ENCODE assay signal across 11 cellular contexts in the genomic region with DNA sequence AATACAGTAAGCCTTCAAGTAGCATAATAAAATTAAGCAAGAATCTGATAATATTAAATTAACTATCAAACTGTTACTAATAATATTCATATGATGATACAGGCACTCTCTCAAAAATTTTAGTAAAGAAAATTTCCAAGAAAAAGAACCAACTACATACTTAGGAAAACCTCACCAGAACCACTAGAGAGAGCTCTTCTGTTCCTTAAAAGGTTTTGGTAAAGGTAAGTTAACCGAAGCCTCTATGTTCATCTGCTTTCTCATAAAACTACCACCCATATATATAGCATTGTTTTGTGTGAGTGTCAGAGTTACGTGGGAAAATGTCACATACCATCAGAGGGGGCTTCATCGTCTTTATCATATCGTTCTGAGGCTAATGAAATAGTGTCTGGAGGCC. TPM values are rescaled to one million over a fixed set of nuclear protein-coding genes. Genes with fewer than 3 reads are reported as not detected.
DNase-seq lines count a peak whose midpoint lies in the region; TF ChIP-seq lines count a peak whose summit lies in the region.
"Had no signal": no experiment of that assay in that cellular context is flagged by ENCODE, and none has a peak within 500 bp of the region (broad histone marks: within the 10 kb centered on the region; RNA-seq: fewer than 3 reads in every experiment).

No MANE protein-coding gene starts in this region.

- H3K9me3 Mint-ChIP-seq in osteocyte (ENCODE audit: unreplicated experiment), result no peaks in the 10 kb centered on the region
- H3K9me3 Mint-ChIP-seq: T-helper 1 cell treated with Interleukin-12 subunit alpha and Interleukin-12 subunit beta and Interleukin-4 antibody, amounts not matched to agents 30 μg/mL and 1 μg/mL, for 36 hours had no signal

- H3K27me3 Mint-ChIP-seq in osteocyte (ENCODE audit: unreplicated experiment), result peaks cover 14% of the 10 kb centered on the region

- DNase-seq in NCI-H2171 treated with DMSO at 0.1 percent for 48 hours (lab: John Stamatoyannopoulos, UW) (peak; percentile 17), NCI-H2171 (lab: John Stamatoyannopoulos, UW) (no peak), NCI-H69 (lab: John Stamatoyannopoulos, UW) (peak; percentile 90), cerebellar cortex (ENCODE audit: low spot score) (peak; percentile 38), osteocyte (ENCODE audit: extremely low spot score, unreplicated experiment) (no peak), NCI-H2107 treated with DMSO at 0.1 percent for 48 hours (lab: John Stamatoyannopoulos, UW; ENCODE audit: unreplicated experiment) (no peak), ureter (ENCODE audit: low spot score) (no peak), GM19238 (ENCODE audit: insufficient read length, low spot score) (no peak)
- DNase-seq: activated T-cell treated with anti-CD3 and anti-CD28 coated beads for 4 hours, foreskin melanocyte had no signal

- no peaks in the 10 kb centered on the region for H3K4me1 Mint-ChIP-seq in osteocyte (ENCODE audit: unreplicated experiment)

- no peak overlapping the region for H3K4me3 Mint-ChIP-seq in osteocyte (ENCODE audit: unreplicated experiment)
- H3K4me3 Mint-ChIP-seq: T-helper 1 cell treated with Interleukin-12 subunit alpha and Interleukin-12 subunit beta and Interleukin-4 antibody, amounts not matched to agents 30 μg/mL and 1 μg/mL, for 36 hours had no signal

- TF ChIP-seq CTCF in osteocyte (IDR thresholded peaks at IDR 0.05), result peak; percentile 13

- no peak overlapping the region for H3K27ac Mint-ChIP-seq in osteocyte (ENCODE audit: unreplicated experiment)
- H3K27ac Mint-ChIP-seq: T-helper 1 cell treated with Interleukin-12 subunit alpha and Interleukin-12 subunit beta and Interleukin-4 antibody, amounts not matched to agents 30 μg/mL and 1 μg/mL, for 36 hours had no signal

- H3K36me3 Mint-ChIP-seq in osteocyte (ENCODE audit: unreplicated experiment), result peaks cover 2% of the 10 kb centered on the region

RNA-seq across cellular contexts. Expression of a gene that starts 20.7 kb away (rescaled TPM):
- total RNA-seq in osteocyte, result 11.7 and 13.7 TPM in 2 replicates
- 63.5 TPM for total RNA-seq in ureter

Comparison
In these comparisons a context has a peak if more than half of its experiments do, and no peak if none do; other contexts are left out.
1. DNase-seq: peak in NCI-H2171 treated with DMSO at 0.1 percent for 48 hours (single experiment), NCI-H69 (single experiment) and cerebellar cortex (single experiment); none in NCI-H2171 (single experiment), osteocyte (single experiment), NCI-H2107 treated with DMSO at 0.1 percent for 48 hours (single experiment), ureter (single experiment) and GM19238 (single experiment).